In genomic region chr16:84804326-84804725, GRCh38 we compare ENCODE assay signal across 21 cellular contexts. TPM values are rescaled to one million over a fixed set of nuclear protein-coding genes. Genes with fewer than 3 reads are reported as not detected.
DNase-seq lines count a peak whose midpoint lies in the region; ATAC-seq and TF ChIP-seq lines count a peak whose summit lies in the region.
"Had no signal": no experiment of that assay in that cellular context is flagged by ENCODE, and none has a peak within 500 bp of the region (broad histone marks: within the 10 kb centered on the region; RNA-seq: fewer than 3 reads in every experiment).

No MANE protein-coding gene starts in this region.

- H3K4me1 ChIP-seq in mucosa of descending colon (ENCODE audit: low read depth) (no peaks in the 10 kb centered on the region), spleen (peaks cover 0 to 38% (median 12%) of the 10 kb centered on the region in 6 donors)

- H3K27ac Mint-ChIP-seq in mesothelial cell of epicardium, result no peak overlapping the region
- H3K27ac Mint-ChIP-seq: B cell; CD4-positive, CD25-positive, alpha-beta regulatory T cell; CD8-positive, alpha-beta T cell; H9 had no signal

- H3K9me3 Mint-ChIP-seq in mesothelial cell of epicardium, result peaks cover 10% of the 10 kb centered on the region
- H3K9me3 Mint-ChIP-seq: CD8-positive, alpha-beta T cell had no signal

- DNase-seq in left cardiac atrium (peak; percentile 6), Right ventricle myocardium inferior (ENCODE audit: missing footprints) (no peak), M059J (ENCODE audit: low read depth) (peak; percentile 70), mucosa of descending colon (peak in 2 of 3 donors; percentile 3 to 25), spleen (peak; percentile 71), NCI-H1694 treated with DMSO at 0.1 percent for 48 hours (lab: John Stamatoyannopoulos, UW) (no peak), COR-L47 (lab: John Stamatoyannopoulos, UW) (no peak), mesothelial cell of epicardium (ENCODE audit: low spot score in 2 of 2, unreplicated experiment in 2 of 2) (no peak)
- DNase-seq: CD4-positive, CD25-positive, alpha-beta regulatory T cell; CD8-positive, alpha-beta T cell; DMS 273 treated with DMSO at 0.1 percent for 48 hours; DMS79; EL; GDM1; GM23248; H9 had no signal

- H3K36me3 ChIP-seq in mucosa of descending colon (ENCODE audit: low read depth) (no peaks in the 10 kb centered on the region), spleen (no peaks in the 10 kb centered on the region)
- H3K36me3 ChIP-seq: BLaER1 had no signal

- no peak for TF ChIP-seq POLR2A in spleen (IDR thresholded peaks at IDR 0.05)

- intact Hi-C loops in left cardiac atrium (cut with DNase I) (no loop called here), Right ventricle myocardium inferior (cut with DNase I) (loop anchor here (5.0 kb wide), 1 partner anchor 38 kb away; no protein-coding TSS in a partner anchor), mucosa of descending colon (cut with DNase I, micrococcal nuclease) (no loop called here), spleen (cut with DNase I; ENCODE audit: low total_unique reads) (no loop called here)

- no peak overlapping the region for H3K4me3 ChIP-seq in mucosa of descending colon
- H3K4me3 ChIP-seq in spleen, result no peak overlapping the region
- H3K4me3 ChIP-seq: BLaER1, GM12878, GM23248 had no signal

- no peaks in the 10 kb centered on the region for H3K36me3 Mint-ChIP-seq in mesothelial cell of epicardium
- H3K36me3 Mint-ChIP-seq: CD4-positive, CD25-positive, alpha-beta regulatory T cell; CD8-positive, alpha-beta T cell had no signal

- no peak overlapping the region for H3K4me3 Mint-ChIP-seq in mesothelial cell of epicardium
- H3K4me3 Mint-ChIP-seq: B cell; CD4-positive, CD25-positive, alpha-beta regulatory T cell; CD8-positive, alpha-beta T cell; H9 had no signal

- H3K27ac ChIP-seq in spleen, result no peak overlapping the region
- H3K27ac ChIP-seq: 22Rv1, BLaER1, C4-2B, GM23248 had no signal

- H3K4me1 Mint-ChIP-seq in mesothelial cell of epicardium, result peaks cover 22% of the 10 kb centered on the region

- H3K27me3 Mint-ChIP-seq in mesothelial cell of epicardium (ENCODE audit: low read depth), result no peaks in the 10 kb centered on the region
- H3K27me3 Mint-ChIP-seq: CD4-positive, CD25-positive, alpha-beta regulatory T cell had no signal

- no peaks in the 10 kb centered on the region for H3K9me3 ChIP-seq in mucosa of descending colon
- peaks cover 0 to 6% (median under 1%) of the 10 kb centered on the region in 8 donors for H3K9me3 ChIP-seq in spleen

- TF ChIP-seq CTCF in mucosa of descending colon (IDR thresholded peaks at IDR 0.05), result no peak
- TF ChIP-seq CTCF in spleen (IDR thresholded peaks at IDR 0.05 in 8 of 11, conservative IDR thresholded peaks at IDR 0.05 in 3 of 11), result no peak
- no peak for TF ChIP-seq CTCF in mesothelial cell of epicardium (IDR thresholded peaks at IDR 0.05; ENCODE audit: unreplicated experiment)

- peaks cover 0 to 18% (median 0%) of the 10 kb centered on the region in 7 donors for H3K27me3 ChIP-seq in spleen (replicated peaks in 1 of 7)
- H3K27me3 ChIP-seq: BLaER1 had no signal

- 88 to 95% (median 91%) methylated on average over 10 of the region's 10 CpGs for WGBS in spleen, 5 donors

- no peak for ATAC-seq in left cardiac atrium
- ATAC-seq in Right ventricle myocardium inferior, result no peak
- no peak for ATAC-seq in mucosa of descending colon
- ATAC-seq: CD8-positive, alpha-beta T cell; GM12878 had no signal

RNA-seq across cellular contexts. Expression of gene CRISPLD2, which starts 15.5 kb away (rescaled TPM):
- total RNA-seq in left cardiac atrium, result 10 to 100 TPM; 36.1 to 58.3 TPM
- 38.1 TPM for total RNA-seq in Right ventricle myocardium inferior
- total RNA-seq in M059J (2014; rRNA removed; shearing (Covaris generic)), result 22.7 and 37.3 TPM in 2 replicates
- 100 to 1,000 TPM in 1 of 3 donors, 10 to 100 TPM in 2; 10.5 to 114 (median 38.7) TPM for total RNA-seq in mucosa of descending colon
- 100 to 1,000 TPM in 3 of 7 donors, 10 to 100 TPM in 4; 38.5 to 271 (median 92.8) TPM for total RNA-seq in spleen
- 10 to 100 TPM in 1 of 3 donors, 1 to 10 TPM in 2; 7.9 to 12.3 (median 9.3) TPM for polyA plus RNA-seq in spleen
- 72.4 to 83.0 TPM (median 80.1 TPM) in 3 replicates for total RNA-seq in mesothelial cell of epicardium

Comparison
In these comparisons a context has a peak if more than half of its experiments do, and no peak if none do; other contexts are left out.
1. DNase-seq: peak in left cardiac atrium (single experiment), M059J (single experiment), mucosa of descending colon (2 of 3) and spleen (single experiment); none in Right ventricle myocardium inferior (single experiment), NCI-H1694 treated with DMSO at 0.1 percent for 48 hours (single experiment), COR-L47 (single experiment) and mesothelial cell of epicardium (0 of 2).